In genomic region chr5:140840978-140841962, GRCh38 we compare ENCODE assay signal across 9 cellular contexts.
DNase-seq lines count a peak whose midpoint lies in the region; ATAC-seq and TF ChIP-seq lines count a peak whose summit lies in the region.
"Had no signal": no experiment of that assay in that cellular context is flagged by ENCODE, and none has a peak within 500 bp of the region (broad histone marks: within the 10 kb centered on the region; RNA-seq: fewer than 3 reads in every experiment).

Gene PCDHA8, plus strand, starts transcription at chr5:140841187. Its CDS starts 135 bp downstream, at chr5:140841322.

- peak; percentile 26 to 33 for DNase-seq in AML-193 (lab: John Stamatoyannopoulos, UW)
- DNase-seq in RKO (ENCODE audit: low spot score): peak; percentile 80
- peak; percentile 51 for DNase-seq in globus pallidus (ENCODE audit: low spot score)
- no peak for DNase-seq in stimulated activated CD4-positive, alpha-beta T cell treated with anti-CD3 and anti-CD28 coated beads, Interleukin-1b, Interleukin-23, amount 100 ng/mL, for 48 hours

- no peak for TF ChIP-seq CTCF in HEK293 (tag by site-specific recombination; IDR thresholded peaks at IDR 0.05)

- CTCF ChIA-PET in HEK293 (lab: Yijun Ruan, JAX): interaction anchor here (0.6 to 3.9 kb wide), 23 partner anchors 10 to 326 kb away, joined by 3 to 24 read pairs (median 4); partner anchors contain the start of genes PCDHA10, PCDHA13, PCDHA2 and PCDHA5

- ATAC-seq in HG02623 (IDR thresholded peaks at IDR 0.05; ENCODE audit: unreplicated experiment) (no peak), HG02885 (IDR thresholded peaks at IDR 0.05; ENCODE audit: poor library complexity, unreplicated experiment) (no peak), GM18519 (IDR thresholded peaks at IDR 0.05; ENCODE audit: low FRiP score, unreplicated experiment) (no peak)
- ATAC-seq: GM12878 had no signal

- POLR2A ChIA-PET in HEK293 (lab: Yijun Ruan, JAX): no interaction called here

- H3K9me3 ChIP-seq in HEK293 (ENCODE audit: control insufficient read depth, insufficient read depth, low read depth, low read length): no peaks in the 10 kb centered on the region

- no peak within 1 kb of the TSS for H3K27ac ChIP-seq in HEK293 (ENCODE audit: extremely low read depth, low read depth, low read length)

- H3K4me1 ChIP-seq in HEK293 (ENCODE audit: control insufficient read depth, insufficient read depth, low read length): no peaks in the 10 kb centered on the region

- no peak within 1 kb of the TSS for H3K4me3 ChIP-seq in HEK293 (ENCODE audit: low read depth, low read length)
- H3K4me3 ChIP-seq: GM12878 had no signal

- H3K36me3 ChIP-seq in HEK293 (ENCODE audit: control insufficient read depth in 2 of 2, insufficient read depth in 1 of 2, low read length in 2 of 2): no peaks in the 10 kb centered on the region

TF ChIP-seq in HEK293, 187 proteins besides CTCF, POLR2A, EP300 and RAD21:
- TF ChIP-seq, protein P1, sequence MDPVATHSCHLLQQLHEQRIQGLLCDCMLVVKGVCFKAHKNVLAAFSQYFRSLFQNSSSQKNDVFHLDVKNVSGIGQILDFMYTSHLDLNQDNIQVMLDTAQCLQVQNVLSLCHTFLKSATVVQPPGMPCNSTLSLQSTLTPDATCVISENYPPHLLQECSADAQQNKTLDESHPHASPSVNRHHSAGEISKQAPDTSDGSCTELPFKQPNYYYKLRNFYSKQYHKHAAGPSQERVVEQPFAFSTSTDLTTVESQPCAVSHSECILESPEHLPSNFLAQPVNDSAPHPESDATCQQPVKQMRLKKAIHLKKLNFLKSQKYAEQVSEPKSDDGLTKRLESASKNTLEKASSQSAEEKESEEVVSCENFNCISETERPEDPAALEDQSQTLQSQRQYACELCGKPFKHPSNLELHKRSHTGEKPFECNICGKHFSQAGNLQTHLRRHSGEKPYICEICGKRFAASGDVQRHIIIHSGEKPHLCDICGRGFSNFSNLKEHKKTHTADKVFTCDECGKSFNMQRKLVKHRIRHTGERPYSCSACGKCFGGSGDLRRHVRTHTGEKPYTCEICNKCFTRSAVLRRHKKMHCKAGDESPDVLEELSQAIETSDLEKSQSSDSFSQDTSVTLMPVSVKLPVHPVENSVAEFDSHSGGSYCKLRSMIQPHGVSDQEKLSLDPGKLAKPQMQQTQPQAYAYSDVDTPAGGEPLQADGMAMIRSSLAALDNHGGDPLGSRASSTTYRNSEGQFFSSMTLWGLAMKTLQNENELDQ (tag by site-specific recombination; IDR thresholded peaks at IDR 0.05; ENCODE audit: low read depth): no peak
- peak; percentile 52 for TF ChIP-seq ZNF654 (tag by site-specific recombination; IDR thresholded peaks at IDR 0.05; ENCODE audit: low read depth)
- no peak for TF ChIP-seq ZNF629 (tag by site-specific recombination; IDR thresholded peaks at IDR 0.05)
- no peak for TF ChIP-seq ZNF677 (tag by site-specific recombination; IDR thresholded peaks at IDR 0.05)
- TF ChIP-seq ZNF292 (tag by site-specific recombination; IDR thresholded peaks at IDR 0.05; ENCODE audit: borderline replicate concordance, low read depth): no peak
- TF ChIP-seq SETDB1 (IDR thresholded peaks at IDR 0.05; ENCODE audit: insufficient read length, low read length): no peak
- no peak for TF ChIP-seq ZNF335 (tag by site-specific recombination; conservative IDR thresholded peaks at IDR 0.05)
- no peak for TF ChIP-seq ZNF792 (tag by site-specific recombination; IDR thresholded peaks at IDR 0.05)
- TF ChIP-seq ZNF416 (tag by site-specific recombination; IDR thresholded peaks at IDR 0.05): no peak
